Comparison of ENCODE assay signal across 12 cellular contexts in the genomic region with DNA sequence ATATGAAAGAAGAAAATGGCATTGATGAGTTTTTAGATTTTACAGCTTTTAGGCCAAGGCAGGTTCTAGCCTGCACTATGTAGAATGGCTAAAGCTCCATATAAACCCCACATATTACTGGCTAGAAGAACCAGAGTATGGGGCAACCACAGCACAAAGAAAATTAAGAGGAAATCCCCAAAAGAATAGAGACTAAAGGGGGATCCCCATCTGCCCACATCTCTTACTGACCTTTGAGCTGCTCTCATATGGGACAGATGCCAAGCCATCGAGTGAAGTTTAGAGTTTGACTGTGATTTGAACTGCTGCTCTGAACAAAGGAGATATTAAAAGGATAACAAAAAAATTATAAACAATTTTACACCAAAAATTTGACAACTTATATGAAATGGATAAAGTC.
DNase-seq lines count a peak whose midpoint lies in the region; ATAC-seq, FAIRE-seq and TF ChIP-seq lines count a peak whose summit lies in the region.
"Had no signal": no experiment of that assay in that cellular context is flagged by ENCODE, and none has a peak within 500 bp of the region (broad histone marks: within the 10 kb centered on the region; RNA-seq: fewer than 3 reads in every experiment).

No MANE protein-coding gene starts in this region.

- H3K9me3 ChIP-seq in mucosa of descending colon = no peaks in the 10 kb centered on the region
- H3K9me3 ChIP-seq: BLaER1 treated with 17β-estradiol and CSF1 and Interleukin-3, amounts not matched to agents 10 nM and 100 nM had no signal

- H3K36me3 ChIP-seq in mucosa of descending colon (ENCODE audit: low read depth) = no peaks in the 10 kb centered on the region
- H3K36me3 ChIP-seq: BLaER1 treated with 17β-estradiol and CSF1 and Interleukin-3, amounts not matched to agents 10 nM and 100 nM had no signal

- DNase-seq in GM18507 (ENCODE audit: extremely low spot score, insufficient read length, low read depth) (no peak), hippocampal formation (lab: John Stamatoyannopoulos, UW) (no peak), mucosa of descending colon (no peak), caudate nucleus (lab: John Stamatoyannopoulos, UW) (no peak)
- no peak for DNase-seq in activated CD4-positive, alpha-beta T cell treated with anti-CD3 and anti-CD28 coated beads, Interleukin-2, amount 50 U/mL, for 48 hours
- DNase-seq: left cardiac atrium, nucleus accumbens had no signal

- peak; percentile 94 for ATAC-seq in GM19463 (IDR thresholded peaks at IDR 0.05; ENCODE audit: unreplicated experiment)
- ATAC-seq in HG02885 (IDR thresholded peaks at IDR 0.05; ENCODE audit: poor library complexity, unreplicated experiment) = peak; percentile 95
- peak; percentile 89 for ATAC-seq in HG03565 (IDR thresholded peaks at IDR 0.05; ENCODE audit: unreplicated experiment)
- no peak for ATAC-seq in mucosa of descending colon
- ATAC-seq: left cardiac atrium had no signal

- no peaks in the 10 kb centered on the region for H3K4me1 ChIP-seq in mucosa of descending colon (ENCODE audit: low read depth)
- H3K4me1 ChIP-seq: BLaER1 treated with 17β-estradiol and CSF1 and Interleukin-3, amounts not matched to agents 10 nM and 100 nM had no signal

- no peak for TF ChIP-seq CTCF in mucosa of descending colon (IDR thresholded peaks at IDR 0.05)

- no peak overlapping the region for H3K4me3 ChIP-seq in mucosa of descending colon
- H3K4me3 ChIP-seq: BLaER1 treated with 17β-estradiol and CSF1 and Interleukin-3, amounts not matched to agents 10 nM and 100 nM had no signal

- intact Hi-C loops in mucosa of descending colon (cut with DNase I, micrococcal nuclease) = no loop called here

- H3K27ac ChIP-seq in caudate nucleus (ENCODE audit: low read depth, low read length) = no peak overlapping the region
- H3K27ac ChIP-seq: BLaER1 treated with 17β-estradiol and CSF1 and Interleukin-3, amounts not matched to agents 10 nM and 100 nM had no signal

- FAIRE-seq in GM18507 (lab: Jason Lieb, UNC) = peak; percentile 83
- FAIRE-seq: TTC549 had no signal
